18 cellular contexts compared by ENCODE assay signal in the genomic region with DNA sequence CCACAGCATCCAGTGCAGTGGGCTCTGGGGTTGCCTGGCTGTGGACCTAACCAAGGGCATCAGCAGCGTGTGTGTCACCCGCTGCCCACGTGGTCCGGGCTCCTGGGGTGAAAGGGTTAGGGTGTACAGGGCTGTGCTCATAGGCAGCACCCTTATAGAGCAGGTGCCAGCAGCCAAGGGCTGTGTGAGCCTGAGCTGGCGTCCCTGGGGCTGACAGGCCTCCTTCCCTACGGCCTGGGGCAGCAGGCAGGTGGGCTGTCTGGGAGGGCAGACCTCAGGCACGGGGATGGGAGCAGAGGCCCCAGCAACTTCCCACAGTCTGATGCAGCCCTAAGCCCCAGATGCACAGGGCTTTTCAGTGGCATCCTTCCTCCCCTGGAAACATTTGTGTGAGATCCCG. TPM values are rescaled to one million over a fixed set of nuclear protein-coding genes. Genes with fewer than 3 reads are reported as not detected.
A peak's percentile ranks its signal among the peaks of the same experiment; 100 is the strongest.
DNase-seq lines count a peak whose midpoint lies in the region; ATAC-seq, FAIRE-seq and TF ChIP-seq lines count a peak whose summit lies in the region.
"Had no signal": no experiment of that assay in that cellular context is flagged by ENCODE, and none has a peak within 500 bp of the region (broad histone marks: within the 10 kb centered on the region; RNA-seq: fewer than 3 reads in every experiment).

No MANE protein-coding gene starts in this region.

- no peak overlapping the region for H3K27ac ChIP-seq in GM12878 (ENCODE audit: control insufficient read depth, insufficient read depth)
- no peak overlapping the region for H3K27ac ChIP-seq in neuronal stem cell (replicated peaks; ENCODE audit: low read length)
- no peak overlapping the region for H3K27ac ChIP-seq in RWPE1
- H3K27ac ChIP-seq: SJCRH30 had no signal

- H3K14ac ChIP-seq in neuronal stem cell (ENCODE audit: low read length) = no peak overlapping the region

- peak overlapping the region; percentile 72 for H3K18ac ChIP-seq in neuronal stem cell (ENCODE audit: low read length)

- no peak overlapping the region for H3K4ac ChIP-seq in neuronal stem cell (ENCODE audit: low read length)

- intact Hi-C loops in GM12878 (cut with micrococcal nuclease; ENCODE audit: unreplicated experiment) = no loop called here

- H3K36me3 ChIP-seq in GM12878 (ENCODE audit: control insufficient read depth in 2 of 2, insufficient read depth in 2 of 2, low read length in 1 of 2) (peaks cover 30 to 39% of the 10 kb centered on the region in 2 experiments), neuronal stem cell (replicated peaks in 1 of 2; ENCODE audit: control insufficient read depth in 2 of 2, insufficient read depth in 2 of 2, low read length in 2 of 2) (no peaks in the 10 kb centered on the region)
- H3K36me3 ChIP-seq: SJCRH30 had no signal

- H2BK15ac ChIP-seq in neuronal stem cell (ENCODE audit: low read length) = no peak overlapping the region

- RAD21 ChIA-PET in GM12878 (lab: Charles Lee; ENCODE audit: unreplicated experiment) = interaction anchor here (0.6 to 1.3 kb wide), 2 partner anchors 16 to 94 kb away, joined by 3 to 4 read pairs; no protein-coding TSS in a partner anchor

- peak overlapping the region; percentile 65 for H2BK12ac ChIP-seq in neuronal stem cell (ENCODE audit: low read length)

- H3K9ac ChIP-seq in GM12878 (ENCODE audit: control insufficient read depth, insufficient read depth, low read length) (no peak overlapping the region), neuronal stem cell (ENCODE audit: low read depth, low read length, poor library complexity) (peak overlapping the region; percentile 16)

- H3K27ac Mint-ChIP-seq in activated CD4-positive, alpha-beta T cell treated with anti-CD3 and anti-CD28 coated beads, Interleukin-2, amount 10 ng/mL, durations not matched to agents 7 days and 5 days = peak overlapping the region; percentile 73

- H2BK5ac ChIP-seq in neuronal stem cell (ENCODE audit: low read length) = no peak overlapping the region

- H4K8ac ChIP-seq in neuronal stem cell (ENCODE audit: low read depth, low read length) = peak overlapping the region; percentile 31

- 63% methylated on average over 8 of the region's 8 CpGs for WGBS in GM12878 (ENCODE audit: insufficient coverage, insufficient replicate concordance, low lambda C conversion rate, missing lambda C conversion rate)
- WGBS in neuronal stem cell (ENCODE audit: extremely low coverage in 2 of 2, insufficient read length in 2 of 2, insufficient replicate concordance in 1 of 2), 2 donors = no CpG with 5 or more reads among the region's 8 CpGs

- peaks cover 27% of the 10 kb centered on the region for H3K36me3 Mint-ChIP-seq in activated CD4-positive, alpha-beta T cell treated with anti-CD3 and anti-CD28 coated beads, Interleukin-2, amount 10 ng/mL, durations not matched to agents 7 days and 5 days (ENCODE audit: low read depth)

- H3K9me3 ChIP-seq in GM12878 (replicated peaks; ENCODE audit: control insufficient read depth, insufficient read depth, low read length) = peaks cover 4% of the 10 kb centered on the region; the same call in 2 of the 3 replicates
- H3K9me3 ChIP-seq in neuronal stem cell (replicated peaks in 1 of 2; ENCODE audit: control insufficient read depth in 2 of 2, insufficient read depth in 1 of 2, low read depth in 1 of 2, low read length in 2 of 2) = peaks cover 2 to 11% of the 10 kb centered on the region in 2 donors

- TF ChIP-seq EP300 in GM12878 (IDR thresholded peaks at IDR 0.05; ENCODE audit: borderline replicate concordance in 1 of 2, control insufficient read depth in 1 of 2, low read depth in 2 of 2, low read length in 2 of 2) = no peak

- peak overlapping the region; percentile 94 for H3K23ac ChIP-seq in neuronal stem cell (ENCODE audit: low read depth, low read length, poor library complexity)

- peaks cover 13% of the 10 kb centered on the region for H3K9me3 Mint-ChIP-seq in activated CD4-positive, alpha-beta T cell treated with anti-CD3 and anti-CD28 coated beads, Interleukin-2, amount 10 ng/mL, durations not matched to agents 7 days and 5 days

- no peaks in the 10 kb centered on the region; the same call in 1 of the 2 replicates for H4K20me1 ChIP-seq in GM12878 (ENCODE audit: control insufficient read depth, insufficient read depth)

- no peak for TF ChIP-seq CTCF in GM10248 (IDR thresholded peaks at IDR 0.05; ENCODE audit: control extremely low read depth, extremely low read depth, low read depth, missing control alignments)
- TF ChIP-seq CTCF in GM12878 (IDR thresholded peaks at IDR 0.05 in 2 of 3, conservative IDR thresholded peaks at IDR 0.05 in 1 of 3; ENCODE audit: control insufficient read depth in 2 of 3, extremely low read depth in 1 of 3, insufficient read depth in 1 of 3, low read depth in 3 of 3, low read length in 3 of 3) = no peak
- no peak for TF ChIP-seq CTCF in RWPE1 (conservative IDR thresholded peaks at IDR 0.05; ENCODE audit: low read depth)

- no peak for DNase-seq in activated CD4-positive, alpha-beta T cell treated with anti-CD3 and anti-CD28 coated beads, Interleukin-2, amount 10 ng/mL, durations not matched to agents 7 days and 5 days
- DNase-seq in activated CD4-positive, alpha-beta T cell treated with anti-CD3 and anti-CD28 coated beads for 4 hours = no peak
- peak; percentile 7 for DNase-seq in GM10248 (ENCODE audit: extremely low spot score)
- DNase-seq in GM12878 (ENCODE audit: low read depth, low spot score) = no peak
- DNase-seq in neuronal stem cell (ENCODE audit: low spot score) = no peak
- no peak for DNase-seq in RWPE1 (ENCODE audit: low spot score)
- no peak for DNase-seq in OCI-M2 (lab: John Stamatoyannopoulos, UW; ENCODE audit: unreplicated experiment)
- DNase-seq: GF-D8, Karpas-422, MM.1S, NCI-H1105 treated with DMSO at 0.1 percent for 48 hours, NCI-H2029, NCI-H510A treated with DMSO at 0.1 percent for 48 hours, RPMI8226, SJCRH30 had no signal

- H3K4me1 ChIP-seq in GM12878 (ENCODE audit: control insufficient read depth, insufficient read depth, low read length) = peaks cover 20% of the 10 kb centered on the region
- no peaks in the 10 kb centered on the region for H3K4me1 ChIP-seq in neuronal stem cell (ENCODE audit: control insufficient read depth in 2 of 2, insufficient read depth in 1 of 2, low read depth in 1 of 2, low read length in 2 of 2)
- H3K4me1 ChIP-seq: SJCRH30 had no signal

- peaks cover 8% of the 10 kb centered on the region for H3K79me2 ChIP-seq in GM12878 (ENCODE audit: control insufficient read depth, insufficient read depth, low read length)

- no peaks in the 10 kb centered on the region for H3K79me1 ChIP-seq in neuronal stem cell (ENCODE audit: low read depth, low read length)

- SMC1A ChIA-PET in GM12878 (lab: Charles Lee; ENCODE audit: uncharacterized antibody, unreplicated experiment) = interaction anchor here (1.5 kb wide), 1 partner anchor 9 kb away, joined by 9 read pairs; no protein-coding TSS in a partner anchor

- no peak overlapping the region for H3K4me3 Mint-ChIP-seq in activated CD4-positive, alpha-beta T cell treated with anti-CD3 and anti-CD28 coated beads, Interleukin-2, amount 10 ng/mL, durations not matched to agents 7 days and 5 days

- H3K4me3 ChIP-seq in GM12878 = no peak overlapping the region
- H3K4me3 ChIP-seq in neuronal stem cell (ENCODE audit: low read length in 2 of 2) = no peak overlapping the region
- H3K4me3 ChIP-seq: SJCRH30 had no signal

- peak overlapping the region; percentile 85 for H2BK120ac ChIP-seq in neuronal stem cell (ENCODE audit: low read depth, low read length)

- TF ChIP-seq POLR2A in GM12878 (IDR thresholded peaks at IDR 0.05; ENCODE audit: low read depth, low read length) = peak; percentile 34; the same call in 1 of the 2 replicates

- POLR2A ChIA-PET in activated CD4-positive, alpha-beta T cell treated with anti-CD3 and anti-CD28 coated beads, Interleukin-2, amount 10 ng/mL, durations not matched to agents 7 days and 5 days (lab: Charles Lee) = interaction anchor here (0.6 kb wide), 1 partner anchor 8 kb away, joined by 3 read pairs; no protein-coding TSS in a partner anchor
- POLR2A ChIA-PET in GM10248 (lab: Yijun Ruan, JAX) = interaction anchor here (0.7 kb wide), 1 partner anchor 12 kb away, joined by 3 read pairs; no protein-coding TSS in a partner anchor
- POLR2A ChIA-PET in GM12878 (lab: Charles Lee) = interaction anchor here (1.3 kb wide), 1 partner anchor 9 kb away, joined by 4 read pairs; no protein-coding TSS in a partner anchor
- POLR2A ChIA-PET in RWPE1 (lab: Yijun Ruan, JAX; ENCODE audit: low non-redundant PET) = no interaction called here

- H2AK5ac ChIP-seq in neuronal stem cell (ENCODE audit: low read depth, low read length) = peak overlapping the region; percentile 38

- ATAC-seq in GM12878 (no peak), GM21619 (IDR thresholded peaks at IDR 0.05; ENCODE audit: unreplicated experiment) (no peak)

- no peak overlapping the region for H3K4me2 ChIP-seq in GM12878 (ENCODE audit: control insufficient read depth, insufficient read depth)
- no peak overlapping the region for H3K4me2 ChIP-seq in neuronal stem cell (ENCODE audit: insufficient read depth, low read length, poor library complexity, severe bottlenecking)

- H4K91ac ChIP-seq in neuronal stem cell (ENCODE audit: low read depth, low read length, poor library complexity) = no peak overlapping the region

- H2AFZ ChIP-seq in GM12878 (ENCODE audit: control insufficient read depth, low read depth, low read length) (no peak overlapping the region), neuronal stem cell (ENCODE audit: low read length) (no peak overlapping the region)

- CTCF ChIA-PET in activated CD4-positive, alpha-beta T cell treated with anti-CD3 and anti-CD28 coated beads, Interleukin-2, amount 10 ng/mL, durations not matched to agents 7 days and 5 days (lab: Charles Lee) = interaction anchor here (0.6 kb wide), 1 partner anchor 89 kb away, joined by 3 read pairs; no protein-coding TSS in a partner anchor
- CTCF ChIA-PET in GM10248 (lab: Yijun Ruan, JAX) (interaction anchor here (1.2 to 3.4 kb wide), 6 partner anchors 14 to 112 kb away, joined by 3 to 13 read pairs (median 6); a partner anchor contains a TSS), GM12878 (lab: Yijun Ruan, JAX) (interaction anchor here (0.6 to 2.1 kb wide), 6 partner anchors 11 to 101 kb away, joined by 3 to 8 read pairs (median 4); no protein-coding TSS in a partner anchor), RWPE1 (lab: Yijun Ruan, JAX) (no interaction called here)

- H3K27me3 ChIP-seq in GM12878 (replicated peaks in 1 of 2; ENCODE audit: control insufficient read depth in 2 of 2, insufficient read depth in 2 of 2, low read length in 1 of 2) (no peaks in the 10 kb centered on the region), neuronal stem cell (ENCODE audit: control insufficient read depth in 3 of 3, insufficient read depth in 3 of 3, low read depth in 1 of 3, low read length in 3 of 3) (no peaks in the 10 kb centered on the region)

- no peak for FAIRE-seq in GM12878 (lab: Jason Lieb, UNC)
- FAIRE-seq: A204.1, H1 had no signal

- no TSS peak for BruUV-seq in GM12878 (replicated peaks; lab: Mats Ljungman, UMichigan)

- peaks cover 41% of the 10 kb centered on the region for H3K4me1 Mint-ChIP-seq in activated CD4-positive, alpha-beta T cell treated with anti-CD3 and anti-CD28 coated beads, Interleukin-2, amount 10 ng/mL, durations not matched to agents 7 days and 5 days

- in situ Hi-C loops in GM12878 (cut with MboI) = no loop called here

- TF ChIP-seq RAD21 in GM12878 (IDR thresholded peaks at IDR 0.05; ENCODE audit: insufficient read depth, low read depth, low read length) = no peak

- H3K27me3 Mint-ChIP-seq in activated CD4-positive, alpha-beta T cell treated with anti-CD3 and anti-CD28 coated beads, Interleukin-2, amount 10 ng/mL, durations not matched to agents 7 days and 5 days = no peaks in the 10 kb centered on the region

RNA-seq across cellular contexts. Expression of a gene that starts 13.9 kb away (rescaled TPM):
- total RNA-seq in activated CD4-positive, alpha-beta T cell treated with anti-CD3 and anti-CD28 coated beads, Interleukin-2, amount 10 ng/mL, durations not matched to agents 7 days and 5 days = 1 to 10 TPM; 6.7 to 6.8 TPM
- total RNA-seq in GM12878 (2013; cell fraction: nucleolus; rRNA removed) = 149 and 159 TPM in 2 replicates
- total RNA-seq in GM12878 (2014; rRNA removed) = 45.7 and 49.3 TPM in 2 replicates
- total RNA-seq in GM12878 (2014; rRNA removed; fragmentation: Illumina TruSeq; extraction: Trizol) = 36.1 and 37.5 TPM in 2 replicates
- 36.1 and 36.2 TPM in 2 replicates for total RNA-seq in GM12878 (2021)
- polyA plus RNA-seq in GM12878 (2011; ENCODE audit: low read depth) = 34.4 TPM
- polyA plus RNA-seq in GM12878 (2011; rRNA removed) = 102 and 128 TPM in 2 replicates
- polyA plus RNA-seq in GM12878 (2011; cell fraction: cytosol; rRNA removed) = 130 and 145 TPM in 2 replicates
- 95.3 and 166 TPM in 2 replicates for polyA plus RNA-seq in GM12878 (2011; cell fraction: nucleus; rRNA removed)
- polyA plus RNA-seq in GM12878 (2012) = 54.0 and 88.0 TPM in 2 replicates
- polyA plus RNA-seq in GM12878 (2014; fragmentation: Illumina TruSeq; extraction: Trizol) = 23.1 and 40.5 TPM in 2 replicates
- polyA plus RNA-seq in GM12878 (2014; fragmentation: Nextera tagmentation; extraction: Ambion mirVana) = 10 to 100 TPM; 10.6 to 12.1 TPM
- 42.7 and 46.9 TPM in 2 replicates for polyA plus RNA-seq in GM12878 (2014; rRNA removed)
- polyA plus RNA-seq in GM12878 (2016; fragmentation: Nextera tagmentation; extraction: Ambion mirVana) = 10 to 100 TPM; 28.6 to 32.1 TPM
- polyA minus RNA-seq in GM12878 (2011; rRNA and poly(A)+ RNA removed) = 88.1 and 138 TPM in 2 replicates
- 22.6 and 26.3 TPM in 2 replicates for polyA minus RNA-seq in GM12878 (2011; cell fraction: cytosol; rRNA and poly(A)+ RNA removed)
- polyA minus RNA-seq in GM12878 (2011; cell fraction: nucleus; rRNA and poly(A)+ RNA removed) = 20.8 and 25.6 TPM in 2 replicates
- 0.10 TPM for polyA plus RNA-seq in neuronal stem cell (2013, experiment 1 of 2)
- polyA plus RNA-seq in neuronal stem cell (2013, experiment 2 of 2) = 0.04 TPM
- total RNA-seq: SJCRH30 had no signal

RNA-seq across cellular contexts. Expression of a gene that starts 48.4 kb away (rescaled TPM):
- not detected for total RNA-seq in activated CD4-positive, alpha-beta T cell treated with anti-CD3 and anti-CD28 coated beads, Interleukin-2, amount 10 ng/mL, durations not matched to agents 7 days and 5 days
- total RNA-seq in GM12878 (2013; cell fraction: nucleolus; rRNA removed) = 3.2 and 3.6 TPM in 2 replicates
- total RNA-seq in GM12878 (2014; rRNA removed) = 0.16 and 0.73 TPM in 2 replicates
- 0.28 and 0.31 TPM in 2 replicates for total RNA-seq in GM12878 (2014; rRNA removed; fragmentation: Illumina TruSeq; extraction: Trizol)
- total RNA-seq in GM12878 (2021) = 0.36 and 0.58 TPM in 2 replicates
- polyA plus RNA-seq in GM12878 (2011; ENCODE audit: low read depth) = 0.91 TPM
- 0.26 and 1.3 TPM in 2 replicates for polyA plus RNA-seq in GM12878 (2011; rRNA removed)
- 1.2 and 1.5 TPM in 2 replicates for polyA plus RNA-seq in GM12878 (2011; cell fraction: cytosol; rRNA removed)
- polyA plus RNA-seq in GM12878 (2011; cell fraction: nucleus; rRNA removed) = 1.7 and 2.8 TPM in 2 replicates
- 1.9 and 2.1 TPM in 2 replicates for polyA plus RNA-seq in GM12878 (2012)
- 0.35 TPM in 1 of 2 replicates, not detected in the other for polyA plus RNA-seq in GM12878 (2014; fragmentation: Illumina TruSeq; extraction: Trizol)
- under 1 TPM in 1 of 2 experiments, not detected in 1; 0.04 TPM for polyA plus RNA-seq in GM12878 (2014; fragmentation: Nextera tagmentation; extraction: Ambion mirVana)
- 0.14 and 0.66 TPM in 2 replicates for polyA plus RNA-seq in GM12878 (2014; rRNA removed)
- polyA plus RNA-seq in GM12878 (2016; fragmentation: Nextera tagmentation; extraction: Ambion mirVana) = under 1 TPM in 1 of 2 experiments, not detected in 1; 0.96 TPM
- polyA minus RNA-seq in GM12878 (2011; rRNA and poly(A)+ RNA removed) = 0.37 and 1.3 TPM in 2 replicates
- polyA minus RNA-seq in GM12878 (2011; cell fraction: cytosol; rRNA and poly(A)+ RNA removed) = 0.67 and 1.0 TPM in 2 replicates
- 0.48 and 1.2 TPM in 2 replicates for polyA minus RNA-seq in GM12878 (2011; cell fraction: nucleus; rRNA and poly(A)+ RNA removed)
- 39.2 TPM for polyA plus RNA-seq in neuronal stem cell (2013, experiment 1 of 2)
- polyA plus RNA-seq in neuronal stem cell (2013, experiment 2 of 2) = 37.9 TPM
- total RNA-seq: SJCRH30 had no signal

RNA-seq across cellular contexts. Expression of a gene that starts 51.0 kb away (rescaled TPM):
- total RNA-seq in activated CD4-positive, alpha-beta T cell treated with anti-CD3 and anti-CD28 coated beads, Interleukin-2, amount 10 ng/mL, durations not matched to agents 7 days and 5 days = not detected
- 0.38 and 0.47 TPM in 2 replicates for total RNA-seq in GM12878 (2013; cell fraction: nucleolus; rRNA removed)
- total RNA-seq in GM12878 (2014; rRNA removed) (0.38 and 0.56 TPM in 2 replicates), GM12878 (2014; rRNA removed; fragmentation: Illumina TruSeq; extraction: Trizol) (0.14 and 0.27 TPM in 2 replicates), GM12878 (2021) (0.08 and 0.23 TPM in 2 replicates)
- 0.10 TPM for polyA plus RNA-seq in GM12878 (2011; ENCODE audit: low read depth)
- polyA plus RNA-seq in GM12878 (2011; rRNA removed) (0.56 and 0.57 TPM in 2 replicates), GM12878 (2014; fragmentation: Illumina TruSeq; extraction: Trizol) (0.17 and 0.24 TPM in 2 replicates), GM12878 (2014; fragmentation: Nextera tagmentation; extraction: Ambion mirVana) (not detected), GM12878 (2014; rRNA removed) (0.08 and 0.15 TPM in 2 replicates), GM12878 (2016; fragmentation: Nextera tagmentation; extraction: Ambion mirVana) (not detected)
- 0.90 and 1.0 TPM in 2 replicates for polyA plus RNA-seq in GM12878 (2011; cell fraction: cytosol; rRNA removed)
- polyA plus RNA-seq in GM12878 (2011; cell fraction: nucleus; rRNA removed) = 0.41 and 0.60 TPM in 2 replicates
- 0.29 and 0.30 TPM in 2 replicates for polyA plus RNA-seq in GM12878 (2012)
- 0.57 and 0.59 TPM in 2 replicates for polyA minus RNA-seq in GM12878 (2011; rRNA and poly(A)+ RNA removed)
- polyA minus RNA-seq in GM12878 (2011; cell fraction: cytosol; rRNA and poly(A)+ RNA removed) = not detected in 2 replicates
- 0.24 and 0.29 TPM in 2 replicates for polyA minus RNA-seq in GM12878 (2011; cell fraction: nucleus; rRNA and poly(A)+ RNA removed)
- not detected for polyA plus RNA-seq in neuronal stem cell (2013, experiment 1 of 2)
- polyA plus RNA-seq in neuronal stem cell (2013, experiment 2 of 2) = not detected
- total RNA-seq: H1, SJCRH30 had no signal
- polyA plus RNA-seq: H1 had no signal

Comparison
In these comparisons a context has a peak if more than half of its experiments do, and no peak if none do; other contexts are left out.
1. RNA of a gene that starts 13.9 kb away (total RNA-seq): 36.1 to 159 TPM in GM12878; 6.7 to 6.8 TPM in activated CD4-positive, alpha-beta T cell treated with anti-CD3 and anti-CD28 coated beads, Interleukin-2, amount 10 ng/mL, durations not matched to agents 7 days and 5 days; every median in the first group is over 4 times any median in the second.